Comparison of ENCODE assay signal across 1 cellular context in the genomic region with DNA sequence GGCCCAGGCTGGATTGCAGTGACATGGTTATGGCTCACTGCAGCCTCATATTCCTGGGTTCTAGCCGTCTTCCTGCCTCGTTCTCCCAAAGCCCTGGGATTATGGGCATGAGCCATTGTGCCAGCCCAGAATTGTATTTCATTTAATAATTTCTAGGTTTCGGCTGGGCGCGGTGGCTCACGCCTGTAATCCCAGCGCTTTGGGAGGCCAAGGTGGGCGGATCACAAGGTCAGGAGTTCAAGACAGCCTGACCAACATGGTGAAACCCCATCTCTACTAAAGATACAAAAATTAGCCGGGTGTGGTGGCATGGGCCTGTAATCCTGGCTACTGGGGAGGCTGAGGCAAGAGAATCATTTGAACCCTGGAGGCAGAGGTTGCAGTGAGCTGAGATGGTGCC.
TF ChIP-seq lines count a peak whose summit lies in the region.

No MANE protein-coding gene starts in this region.

TF ChIP-seq in K562, 482 proteins besides CTCF, POLR2A, EP300 and RAD21:
- TF ChIP-seq E2F1 (CRISPR knock-in tag; IDR thresholded peaks at IDR 0.05) (0 out of 2 replicates have a peak, but pooled peaks have one; percentile 26), RBFOX2 (IDR thresholded peaks at IDR 0.05; ENCODE audit: low read depth, low read length) (peak; percentile 49; the same call in 1 of the 2 replicates), EGR1 (conservative IDR thresholded peaks at IDR 0.05) (peak; percentile 53)
